ENCODE assay signal across 20 cellular contexts in genomic region chr3:49512791-49513355, GRCh38. TPM values are rescaled to one million over a fixed set of nuclear protein-coding genes. Genes with fewer than 3 reads are reported as not detected.
"Had no signal": no experiment of that assay in that cellular context is flagged by ENCODE, and none has a peak within 500 bp of the region (broad histone marks: within the 10 kb centered on the region; RNA-seq: fewer than 3 reads in every experiment).

No MANE protein-coding gene starts in this region.

- H3K4me3 ChIP-seq: colonic mucosa, mucosa of descending colon, sigmoid colon, tibial artery, vagina had no signal

- FAIRE-seq: bronchial epithelial cell had no signal

- H2AFZ ChIP-seq: parathyroid adenoma had no signal

- H3K27ac Mint-ChIP-seq: activated CD4-positive, alpha-beta memory T cell treated with anti-CD3 and anti-CD28 coated beads for 36 hours; activated naive CD4-positive, alpha-beta T cell treated with anti-CD3 and anti-CD28 coated beads for 36 hours; activated naive CD8-positive, alpha-beta T cell treated with anti-CD3 and anti-CD28 coated beads, Interleukin-2, amount 10 ng/mL, durations not matched to agents 7 days and 5 days; nephron progenitor cell; T-cell had no signal

- H3K4me3 Mint-ChIP-seq: activated CD4-positive, alpha-beta memory T cell treated with anti-CD3 and anti-CD28 coated beads for 36 hours; activated naive CD4-positive, alpha-beta T cell treated with anti-CD3 and anti-CD28 coated beads for 36 hours; activated naive CD8-positive, alpha-beta T cell treated with anti-CD3 and anti-CD28 coated beads, Interleukin-2, amount 10 ng/mL, durations not matched to agents 7 days and 5 days; nephron progenitor cell; T-cell had no signal

- H3K27me3 Mint-ChIP-seq: activated CD4-positive, alpha-beta memory T cell treated with anti-CD3 and anti-CD28 coated beads for 36 hours; activated naive CD8-positive, alpha-beta T cell treated with anti-CD3 and anti-CD28 coated beads, Interleukin-2, amount 10 ng/mL, durations not matched to agents 7 days and 5 days; T-cell had no signal

- H3K36me3 ChIP-seq: colonic mucosa had no signal

- DNase-seq: activated CD4-positive, alpha-beta memory T cell treated with anti-CD3 and anti-CD28 coated beads for 36 hours; activated CD4-positive, alpha-beta T cell treated with anti-CD3 and anti-CD28 coated beads for 48 hours; activated CD4-positive, CD25-positive, alpha-beta regulatory T cell; activated naive CD4-positive, alpha-beta T cell treated with anti-CD3 and anti-CD28 coated beads for 36 hours; activated naive CD8-positive, alpha-beta T cell treated with anti-CD3 and anti-CD28 coated beads, Interleukin-2, amount 10 ng/mL, durations not matched to agents 7 days and 5 days; activated T-cell treated with anti-CD3 and anti-CD28 coated beads, Interleukin-2, amount 50 U/mL, for 48 hours; amniotic stem cell; colonic mucosa; mucosa of descending colon; nephron progenitor cell; sigmoid colon; stimulated activated CD4-positive, alpha-beta T cell treated with anti-CD3 and anti-CD28 coated beads, Interleukin-4, amount 100 ng/mL, for 24 hours; stimulated activated naive CD8-positive, alpha-beta T cell treated with anti-CD3 and anti-CD28 coated beads, Interleukin-15, Interleukin-2, amounts not matched to agents 100 U/mL and 50 U/mL, for 24 hours; substantia nigra; T-cell; T-helper 9 cell; tibial artery had no signal

- H3K27me3 ChIP-seq: colonic mucosa, sigmoid colon, tibial artery, vagina had no signal

- H3K4me1 Mint-ChIP-seq: nephron progenitor cell had no signal

- ATAC-seq: mucosa of descending colon; stimulated activated naive CD8-positive, alpha-beta T cell treated with anti-CD3 and anti-CD28 coated beads, Interleukin-15, Interleukin-2, amounts not matched to agents 100 U/mL and 50 U/mL, for 24 hours; T-cell had no signal

- H3K27ac ChIP-seq: colonic mucosa, parathyroid adenoma, tibial artery, vagina had no signal

- H3K4me1 ChIP-seq: colonic mucosa, vagina had no signal

- H3K9me3 ChIP-seq: colonic mucosa, mucosa of descending colon, sigmoid colon, tibial artery, vagina had no signal

- H3K9me3 Mint-ChIP-seq: activated CD4-positive, alpha-beta memory T cell treated with anti-CD3 and anti-CD28 coated beads for 36 hours; activated naive CD4-positive, alpha-beta T cell treated with anti-CD3 and anti-CD28 coated beads for 36 hours; activated naive CD8-positive, alpha-beta T cell treated with anti-CD3 and anti-CD28 coated beads, Interleukin-2, amount 10 ng/mL, durations not matched to agents 7 days and 5 days; nephron progenitor cell; T-cell had no signal

- H3K9ac ChIP-seq: parathyroid adenoma had no signal

RNA-seq across cellular contexts. Expression of gene BSN, which starts 41.4 kb away (rescaled TPM):
- total RNA-seq: bronchial epithelial cell had no signal
